In genomic region chr9:128887914-128888350, GRCh38 we compare ENCODE assay signal across 13 cellular contexts. TPM values are rescaled to one million over a fixed set of nuclear protein-coding genes. Genes with fewer than 3 reads are reported as not detected.
DNase-seq lines count a peak whose midpoint lies in the region; ATAC-seq and TF ChIP-seq lines count a peak whose summit lies in the region.
"Had no signal": no experiment of that assay in that cellular context is flagged by ENCODE, and none has a peak within 500 bp of the region (broad histone marks: within the 10 kb centered on the region; RNA-seq: fewer than 3 reads in every experiment).

No MANE protein-coding gene starts in this region.

- POLR2A ChIA-PET in activated CD8-positive, alpha-beta T cell treated with anti-CD3 and anti-CD28 coated beads for 36 hours (lab: Charles Lee) = interaction anchor here (0.6 to 1.2 kb wide), 3 partner anchors 9 to 18 kb away, joined by 3 to 4 read pairs (median 3); no protein-coding TSS in a partner anchor
- POLR2A ChIA-PET in activated CD8-positive, alpha-beta T cell treated with anti-CD3 and anti-CD28 coated beads, Interleukin-2, amount 10 ng/mL, durations not matched to agents 7 days and 5 days (lab: Charles Lee) = no interaction called here

- TF ChIP-seq CTCF in activated CD8-positive, alpha-beta T cell treated with anti-CD3 and anti-CD28 coated beads for 36 hours (IDR thresholded peaks at IDR 0.05) = no peak
- TF ChIP-seq CTCF in chondrocyte (IDR thresholded peaks at IDR 0.05) = no peak
- TF ChIP-seq CTCF in tibial nerve (IDR thresholded peaks at IDR 0.05) = no peak

- TF ChIP-seq EP300 in tibial nerve (IDR thresholded peaks at IDR 0.05) = no peak

- H3K4me1 Mint-ChIP-seq in activated CD8-positive, alpha-beta T cell treated with anti-CD3 and anti-CD28 coated beads for 36 hours (ENCODE audit: low read depth) = peaks cover 46% of the 10 kb centered on the region
- H3K4me1 Mint-ChIP-seq in activated CD8-positive, alpha-beta T cell treated with anti-CD3 and anti-CD28 coated beads, Interleukin-2, amount 10 ng/mL, durations not matched to agents 7 days and 5 days (ENCODE audit: low read depth) = peaks cover 61% of the 10 kb centered on the region
- H3K4me1 Mint-ChIP-seq in chondrocyte (ENCODE audit: low read depth) = peaks cover 67% of the 10 kb centered on the region

- H3K36me3 ChIP-seq in tibial nerve = peaks cover 0 to 32% (median 0%) of the 10 kb centered on the region in 3 donors

- no peaks in the 10 kb centered on the region for H3K9me3 Mint-ChIP-seq in activated CD8-positive, alpha-beta T cell treated with anti-CD3 and anti-CD28 coated beads for 36 hours
- no peaks in the 10 kb centered on the region for H3K9me3 Mint-ChIP-seq in activated CD8-positive, alpha-beta T cell treated with anti-CD3 and anti-CD28 coated beads, Interleukin-2, amount 10 ng/mL, durations not matched to agents 7 days and 5 days (ENCODE audit: insufficient read depth)
- no peaks in the 10 kb centered on the region for H3K9me3 Mint-ChIP-seq in chondrocyte (ENCODE audit: low read depth)
- H3K9me3 Mint-ChIP-seq: activated CD4-positive, alpha-beta T cell treated with anti-CD3 and anti-CD28 coated beads, Interleukin-2, amount 10 ng/mL, durations not matched to agents 7 days and 5 days had no signal

- peak overlapping the region; percentile 30 for H3K27ac Mint-ChIP-seq in activated CD8-positive, alpha-beta T cell treated with anti-CD3 and anti-CD28 coated beads for 36 hours
- H3K27ac Mint-ChIP-seq in activated CD8-positive, alpha-beta T cell treated with anti-CD3 and anti-CD28 coated beads, Interleukin-2, amount 10 ng/mL, durations not matched to agents 7 days and 5 days = no peak overlapping the region
- H3K27ac Mint-ChIP-seq in chondrocyte (ENCODE audit: unreplicated experiment) = peak overlapping the region; percentile 23
- H3K27ac Mint-ChIP-seq: activated CD4-positive, alpha-beta T cell treated with anti-CD3 and anti-CD28 coated beads, Interleukin-2, amount 10 ng/mL, durations not matched to agents 7 days and 5 days had no signal

- H3K4me3 Mint-ChIP-seq in activated CD8-positive, alpha-beta T cell treated with anti-CD3 and anti-CD28 coated beads for 36 hours = no peak overlapping the region
- H3K4me3 Mint-ChIP-seq in activated CD8-positive, alpha-beta T cell treated with anti-CD3 and anti-CD28 coated beads, Interleukin-2, amount 10 ng/mL, durations not matched to agents 7 days and 5 days = no peak overlapping the region
- H3K4me3 Mint-ChIP-seq in chondrocyte (ENCODE audit: unreplicated experiment) = no peak overlapping the region
- H3K4me3 Mint-ChIP-seq: activated CD4-positive, alpha-beta T cell treated with anti-CD3 and anti-CD28 coated beads, Interleukin-2, amount 10 ng/mL, durations not matched to agents 7 days and 5 days had no signal

- WGBS in tibial nerve, 2 donors = 28 to 36% methylated on average over 9 of the region's 9 CpGs

- no peak for DNase-seq in activated CD8-positive, alpha-beta T cell treated with anti-CD3 and anti-CD28 coated beads for 36 hours
- DNase-seq in activated CD8-positive, alpha-beta T cell treated with anti-CD3 and anti-CD28 coated beads, Interleukin-2, amount 10 ng/mL, durations not matched to agents 7 days and 5 days = no peak
- DNase-seq in chondrocyte (ENCODE audit: low spot score) (no peak), left kidney (ENCODE audit: low read depth, low spot score) (peak; percentile 30), tibial nerve (ENCODE audit: low spot score in 2 of 2) (no peak), occipital lobe (lab: John Stamatoyannopoulos, UW) (no peak), T-helper 1 cell (no peak), NCI-H774 (lab: John Stamatoyannopoulos, UW) (no peak)
- DNase-seq: ACHN; activated CD4-positive, alpha-beta T cell treated with anti-CD3 and anti-CD28 coated beads, Interleukin-2, amount 10 ng/mL, durations not matched to agents 7 days and 5 days; amniotic stem cell; NCI-H2081 treated with DMSO at 0.1 percent for 48 hours; pancreas had no signal

- no peak for TF ChIP-seq POLR2A in tibial nerve (IDR thresholded peaks at IDR 0.05)

- H3K27me3 Mint-ChIP-seq in activated CD8-positive, alpha-beta T cell treated with anti-CD3 and anti-CD28 coated beads for 36 hours = no peaks in the 10 kb centered on the region
- no peaks in the 10 kb centered on the region for H3K27me3 Mint-ChIP-seq in activated CD8-positive, alpha-beta T cell treated with anti-CD3 and anti-CD28 coated beads, Interleukin-2, amount 10 ng/mL, durations not matched to agents 7 days and 5 days (ENCODE audit: low read depth)
- H3K27me3 Mint-ChIP-seq in chondrocyte (ENCODE audit: low read depth) = no peaks in the 10 kb centered on the region
- H3K27me3 Mint-ChIP-seq: activated CD4-positive, alpha-beta T cell treated with anti-CD3 and anti-CD28 coated beads, Interleukin-2, amount 10 ng/mL, durations not matched to agents 7 days and 5 days had no signal

- intact Hi-C loops in activated CD8-positive, alpha-beta T cell treated with anti-CD3 and anti-CD28 coated beads for 36 hours (cut with micrococcal nuclease) = no loop called here

- peaks cover 0 to 95% (median 44%) of the 10 kb centered on the region in 4 donors for H3K4me1 ChIP-seq in tibial nerve

- peaks cover 11% of the 10 kb centered on the region for H3K36me3 Mint-ChIP-seq in activated CD8-positive, alpha-beta T cell treated with anti-CD3 and anti-CD28 coated beads for 36 hours (ENCODE audit: low read depth)
- H3K36me3 Mint-ChIP-seq in activated CD8-positive, alpha-beta T cell treated with anti-CD3 and anti-CD28 coated beads, Interleukin-2, amount 10 ng/mL, durations not matched to agents 7 days and 5 days (ENCODE audit: low read depth) = peaks cover 55% of the 10 kb centered on the region
- peaks cover 11% of the 10 kb centered on the region for H3K36me3 Mint-ChIP-seq in chondrocyte (ENCODE audit: low read depth)

- peak overlapping the region; percentile 13 to 95 (median 63) for H3K27ac ChIP-seq in tibial nerve

- no peaks in the 10 kb centered on the region for H3K27me3 ChIP-seq in tibial nerve
- H3K27me3 ChIP-seq: pancreas had no signal

- no peak overlapping the region for H3K4me3 ChIP-seq in tibial nerve
- H3K4me3 ChIP-seq: pancreas had no signal

- CTCF ChIA-PET in activated CD8-positive, alpha-beta T cell treated with anti-CD3 and anti-CD28 coated beads for 36 hours (lab: Charles Lee) = interaction anchor here (0.8 kb wide), 1 partner anchor 24 kb away, joined by 3 read pairs; no protein-coding TSS in a partner anchor
- CTCF ChIA-PET in activated CD8-positive, alpha-beta T cell treated with anti-CD3 and anti-CD28 coated beads, Interleukin-2, amount 10 ng/mL, durations not matched to agents 7 days and 5 days (lab: Charles Lee) = no interaction called here

- ATAC-seq in activated CD8-positive, alpha-beta T cell treated with anti-CD3 and anti-CD28 coated beads for 36 hours = no peak
- no peak for ATAC-seq in activated CD8-positive, alpha-beta T cell treated with anti-CD3 and anti-CD28 coated beads, Interleukin-2, amount 10 ng/mL, durations not matched to agents 7 days and 5 days
- ATAC-seq: pancreas had no signal

- no peaks in the 10 kb centered on the region for H3K9me3 ChIP-seq in tibial nerve
- H3K9me3 ChIP-seq: pancreas had no signal

RNA-seq across cellular contexts. Expression of gene LRRC8A, which starts 6.0 kb away (rescaled TPM):
- 10 to 100 TPM; 15.1 to 16.2 TPM for total RNA-seq in activated CD8-positive, alpha-beta T cell treated with anti-CD3 and anti-CD28 coated beads for 36 hours
- 10 to 100 TPM; 26.1 to 27.2 TPM for total RNA-seq in activated CD8-positive, alpha-beta T cell treated with anti-CD3 and anti-CD28 coated beads, Interleukin-2, amount 10 ng/mL, durations not matched to agents 7 days and 5 days
- total RNA-seq in chondrocyte (36.9 to 58.9 TPM (median 55.0 TPM) in 3 replicates), tibial nerve (10 to 100 TPM; 65.1 to 94.7 (median 81.1) TPM), occipital lobe (20.4 TPM)

RNA-seq across cellular contexts. Expression of gene KYAT1, which starts 6.2 kb away (rescaled TPM):
- total RNA-seq in activated CD8-positive, alpha-beta T cell treated with anti-CD3 and anti-CD28 coated beads for 36 hours = 10 to 100 TPM; 17.0 to 18.6 TPM
- total RNA-seq in activated CD8-positive, alpha-beta T cell treated with anti-CD3 and anti-CD28 coated beads, Interleukin-2, amount 10 ng/mL, durations not matched to agents 7 days and 5 days = 10 to 100 TPM; 12.6 to 13.0 TPM
- total RNA-seq in chondrocyte (3.3 to 7.0 TPM (median 3.6 TPM) in 3 replicates), tibial nerve (1 to 10 TPM; 7.4 to 9.0 (median 8.6) TPM), occipital lobe (9.0 TPM)

RNA-seq across cellular contexts. Expression of gene PHYHD1, which starts 32.9 kb away (rescaled TPM):
- 1 to 10 TPM in 1 of 2 experiments, under 1 TPM in 1; 0.61 to 1.5 TPM for total RNA-seq in activated CD8-positive, alpha-beta T cell treated with anti-CD3 and anti-CD28 coated beads for 36 hours
- under 1 TPM; 0.55 to 0.68 TPM for total RNA-seq in activated CD8-positive, alpha-beta T cell treated with anti-CD3 and anti-CD28 coated beads, Interleukin-2, amount 10 ng/mL, durations not matched to agents 7 days and 5 days
- total RNA-seq in chondrocyte (2.8 to 4.4 TPM (median 3.4 TPM) in 3 replicates), tibial nerve (10 to 100 TPM; 37.8 to 55.3 (median 45.8) TPM), occipital lobe (1.1 TPM)

RNA-seq across cellular contexts. Expression of gene SPOUT1, which starts 58.3 kb away (rescaled TPM):
- total RNA-seq in activated CD8-positive, alpha-beta T cell treated with anti-CD3 and anti-CD28 coated beads for 36 hours = 10 to 100 TPM; 85.9 to 91.2 TPM
- 10 to 100 TPM; 77.3 to 81.2 TPM for total RNA-seq in activated CD8-positive, alpha-beta T cell treated with anti-CD3 and anti-CD28 coated beads, Interleukin-2, amount 10 ng/mL, durations not matched to agents 7 days and 5 days
- 25.6 to 27.6 TPM (median 26.3 TPM) in 3 replicates for total RNA-seq in chondrocyte
- 10 to 100 TPM; 26.4 to 71.7 (median 39.0) TPM for total RNA-seq in tibial nerve
- 14.2 TPM for total RNA-seq in occipital lobe

RNA-seq across cellular contexts. Expression of gene DOLK, which starts 59.5 kb away (rescaled TPM):
- total RNA-seq in activated CD8-positive, alpha-beta T cell treated with anti-CD3 and anti-CD28 coated beads for 36 hours = 1 to 10 TPM; 5.7 TPM
- total RNA-seq in activated CD8-positive, alpha-beta T cell treated with anti-CD3 and anti-CD28 coated beads, Interleukin-2, amount 10 ng/mL, durations not matched to agents 7 days and 5 days = 1 to 10 TPM; 7.9 to 8.7 TPM
- total RNA-seq in chondrocyte (21.5 to 24.7 TPM (median 22.2 TPM) in 3 replicates), tibial nerve (10 to 100 TPM in 3 of 4 donors, 1 to 10 TPM in 1; 9.4 to 13.1 (median 12.3) TPM), occipital lobe (14.7 TPM)
